Comparison of ENCODE assay signal across 1 cellular context in the genomic region with DNA sequence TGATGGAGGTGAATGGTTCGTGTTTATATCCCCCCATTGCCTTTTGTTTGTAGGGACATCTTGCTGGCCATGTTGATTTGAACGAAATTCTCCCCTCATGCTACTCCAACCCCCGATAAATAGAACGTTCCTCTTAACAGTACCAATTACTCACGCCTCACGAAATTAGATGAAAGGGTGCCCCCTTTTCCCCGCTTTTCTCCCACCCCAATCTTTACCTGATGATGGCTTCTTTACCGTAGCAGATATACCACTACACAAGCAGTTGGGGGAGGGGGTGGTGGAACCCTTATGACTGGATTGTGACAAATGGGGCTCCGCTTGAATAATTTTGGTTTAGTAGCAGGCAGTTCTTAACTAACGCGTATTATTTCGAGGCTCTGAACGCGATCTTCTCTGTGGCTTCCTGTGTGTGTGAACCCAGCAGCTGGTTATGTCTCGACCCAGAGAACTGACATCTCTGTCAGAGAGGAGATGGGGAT.
A peak's percentile ranks its signal among the peaks of the same experiment; 100 is the strongest.
TF ChIP-seq lines count a peak whose summit lies in the region.

No MANE protein-coding gene starts in this region.

TF ChIP-seq in GM12878, 131 proteins besides CTCF, POLR2A, EP300 and RAD21 (continued from another document and continues in another):
- TF ChIP-seq, protein P1, sequence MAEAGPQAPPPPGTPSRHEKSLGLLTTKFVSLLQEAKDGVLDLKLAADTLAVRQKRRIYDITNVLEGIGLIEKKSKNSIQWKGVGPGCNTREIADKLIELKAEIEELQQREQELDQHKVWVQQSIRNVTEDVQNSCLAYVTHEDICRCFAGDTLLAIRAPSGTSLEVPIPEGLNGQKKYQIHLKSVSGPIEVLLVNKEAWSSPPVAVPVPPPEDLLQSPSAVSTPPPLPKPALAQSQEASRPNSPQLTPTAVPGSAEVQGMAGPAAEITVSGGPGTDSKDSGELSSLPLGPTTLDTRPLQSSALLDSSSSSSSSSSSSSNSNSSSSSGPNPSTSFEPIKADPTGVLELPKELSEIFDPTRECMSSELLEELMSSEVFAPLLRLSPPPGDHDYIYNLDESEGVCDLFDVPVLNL (IDR thresholded peaks at IDR 0.05; ENCODE audit: low read depth, low read length): no peak
- TF ChIP-seq FOXK2 (IDR thresholded peaks at IDR 0.05) (no peak), RB1 (IDR thresholded peaks at IDR 0.05; ENCODE audit: borderline replicate concordance) (no peak), WRNIP1 (IDR thresholded peaks at IDR 0.05; ENCODE audit: borderline replicate concordance, low read depth, low read length) (0 out of 2 replicates have a peak, but pooled peaks have one; percentile 75), SIX5 (IDR thresholded peaks at IDR 0.05; ENCODE audit: low read depth, low read length, severe bottlenecking) (no peak), FOS (IDR thresholded peaks at IDR 0.05; ENCODE audit: borderline replicate concordance, extremely low read depth, insufficient read length) (no peak), YBX1 (IDR thresholded peaks at IDR 0.05) (no peak), KAT2A (conservative IDR thresholded peaks at IDR 0.05; ENCODE audit: control insufficient read depth, low read depth, low read length) (no peak), FOXM1 (IDR thresholded peaks at IDR 0.05; ENCODE audit: low read depth, low read length) (0 out of 2 replicates have a peak, but pooled peaks have one; percentile 48), TCF3 (IDR thresholded peaks at IDR 0.05; ENCODE audit: borderline replicate concordance, insufficient read depth, low read depth, low read length) (peak; percentile 55; the same call in 1 of the 2 replicates), ESRRA (IDR thresholded peaks at IDR 0.05; ENCODE audit: low read length) (no peak), TARDBP (IDR thresholded peaks at IDR 0.05; ENCODE audit: borderline replicate concordance) (no peak), DPF2 (IDR thresholded peaks at IDR 0.05) (peak; percentile 28; the same call in 1 of the 2 replicates), IRF4 (IDR thresholded peaks at IDR 0.05; ENCODE audit: low read depth, low read length) (peak; percentile 69; the same call in 1 of the 2 replicates), SMARCA5 (IDR thresholded peaks at IDR 0.05) (no peak), POLR2AphosphoS2 (IDR thresholded peaks at IDR 0.05; ENCODE audit: low read depth, low read length) (no peak), NRF1 (conservative IDR thresholded peaks at IDR 0.05; ENCODE audit: low read depth, low read length) (no peak), MTA3 (IDR thresholded peaks at IDR 0.05; ENCODE audit: borderline replicate concordance, low read length) (no peak; the same call in 1 of the 2 replicates), RCOR1 (conservative IDR thresholded peaks at IDR 0.05; ENCODE audit: low read depth, low read length) (no peak), SREBF2 (IDR thresholded peaks at IDR 0.05; ENCODE audit: low read length) (no peak), SIN3A (IDR thresholded peaks at IDR 0.05; ENCODE audit: low read depth, low read length) (0 out of 2 replicates have a peak, but pooled peaks have one; percentile 60), JUND (IDR thresholded peaks at IDR 0.05; ENCODE audit: low read depth, low read length) (no peak), SUZ12 (IDR thresholded peaks at IDR 0.05; ENCODE audit: unreplicated experiment) (no peak), CBX5 (IDR thresholded peaks at IDR 0.05; ENCODE audit: low read depth) (0 out of 2 replicates have a peak, but pooled peaks have one; percentile 69), NFYA (IDR thresholded peaks at IDR 0.05; ENCODE audit: borderline replicate concordance, low read depth, low read length) (no peak), JUNB (IDR thresholded peaks at IDR 0.05) (peak; percentile 83), MYC (IDR thresholded peaks at IDR 0.05; ENCODE audit: insufficient read depth, insufficient read length, insufficient replicate concordance, low read length, severe bottlenecking) (no peak), ZNF207 (IDR thresholded peaks at IDR 0.05; ENCODE audit: borderline replicate concordance) (no peak), EGR1 (IDR thresholded peaks at IDR 0.05; ENCODE audit: borderline replicate concordance in 1 of 2, low read depth in 2 of 2, low read length in 2 of 2) (no peak), NFXL1 (IDR thresholded peaks at IDR 0.05; ENCODE audit: borderline replicate concordance) (no peak)
- TF ChIP-seq, protein P2, sequence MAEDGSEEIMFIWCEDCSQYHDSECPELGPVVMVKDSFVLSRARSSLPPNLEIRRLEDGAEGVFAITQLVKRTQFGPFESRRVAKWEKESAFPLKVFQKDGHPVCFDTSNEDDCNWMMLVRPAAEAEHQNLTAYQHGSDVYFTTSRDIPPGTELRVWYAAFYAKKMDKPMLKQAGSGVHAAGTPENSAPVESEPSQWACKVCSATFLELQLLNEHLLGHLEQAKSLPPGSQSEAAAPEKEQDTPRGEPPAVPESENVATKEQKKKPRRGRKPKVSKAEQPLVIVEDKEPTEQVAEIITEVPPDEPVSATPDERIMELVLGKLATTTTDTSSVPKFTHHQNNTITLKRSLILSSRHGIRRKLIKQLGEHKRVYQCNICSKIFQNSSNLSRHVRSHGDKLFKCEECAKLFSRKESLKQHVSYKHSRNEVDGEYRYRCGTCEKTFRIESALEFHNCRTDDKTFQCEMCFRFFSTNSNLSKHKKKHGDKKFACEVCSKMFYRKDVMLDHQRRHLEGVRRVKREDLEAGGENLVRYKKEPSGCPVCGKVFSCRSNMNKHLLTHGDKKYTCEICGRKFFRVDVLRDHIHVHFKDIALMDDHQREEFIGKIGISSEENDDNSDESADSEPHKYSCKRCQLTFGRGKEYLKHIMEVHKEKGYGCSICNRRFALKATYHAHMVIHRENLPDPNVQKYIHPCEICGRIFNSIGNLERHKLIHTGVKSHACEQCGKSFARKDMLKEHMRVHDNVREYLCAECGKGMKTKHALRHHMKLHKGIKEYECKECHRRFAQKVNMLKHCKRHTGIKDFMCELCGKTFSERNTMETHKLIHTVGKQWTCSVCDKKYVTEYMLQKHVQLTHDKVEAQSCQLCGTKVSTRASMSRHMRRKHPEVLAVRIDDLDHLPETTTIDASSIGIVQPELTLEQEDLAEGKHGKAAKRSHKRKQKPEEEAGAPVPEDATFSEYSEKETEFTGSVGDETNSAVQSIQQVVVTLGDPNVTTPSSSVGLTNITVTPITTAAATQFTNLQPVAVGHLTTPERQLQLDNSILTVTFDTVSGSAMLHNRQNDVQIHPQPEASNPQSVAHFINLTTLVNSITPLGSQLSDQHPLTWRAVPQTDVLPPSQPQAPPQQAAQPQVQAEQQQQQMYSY (CRISPR knock-in tag; IDR thresholded peaks at IDR 0.05): no peak
- TF ChIP-seq, protein P3, sequence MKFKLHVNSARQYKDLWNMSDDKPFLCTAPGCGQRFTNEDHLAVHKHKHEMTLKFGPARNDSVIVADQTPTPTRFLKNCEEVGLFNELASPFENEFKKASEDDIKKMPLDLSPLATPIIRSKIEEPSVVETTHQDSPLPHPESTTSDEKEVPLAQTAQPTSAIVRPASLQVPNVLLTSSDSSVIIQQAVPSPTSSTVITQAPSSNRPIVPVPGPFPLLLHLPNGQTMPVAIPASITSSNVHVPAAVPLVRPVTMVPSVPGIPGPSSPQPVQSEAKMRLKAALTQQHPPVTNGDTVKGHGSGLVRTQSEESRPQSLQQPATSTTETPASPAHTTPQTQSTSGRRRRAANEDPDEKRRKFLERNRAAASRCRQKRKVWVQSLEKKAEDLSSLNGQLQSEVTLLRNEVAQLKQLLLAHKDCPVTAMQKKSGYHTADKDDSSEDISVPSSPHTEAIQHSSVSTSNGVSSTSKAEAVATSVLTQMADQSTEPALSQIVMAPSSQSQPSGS (IDR thresholded peaks at IDR 0.05; ENCODE audit: low read length): peak; percentile 74; the same call in 1 of the 2 replicates
- TF ChIP-seq, protein P4, sequence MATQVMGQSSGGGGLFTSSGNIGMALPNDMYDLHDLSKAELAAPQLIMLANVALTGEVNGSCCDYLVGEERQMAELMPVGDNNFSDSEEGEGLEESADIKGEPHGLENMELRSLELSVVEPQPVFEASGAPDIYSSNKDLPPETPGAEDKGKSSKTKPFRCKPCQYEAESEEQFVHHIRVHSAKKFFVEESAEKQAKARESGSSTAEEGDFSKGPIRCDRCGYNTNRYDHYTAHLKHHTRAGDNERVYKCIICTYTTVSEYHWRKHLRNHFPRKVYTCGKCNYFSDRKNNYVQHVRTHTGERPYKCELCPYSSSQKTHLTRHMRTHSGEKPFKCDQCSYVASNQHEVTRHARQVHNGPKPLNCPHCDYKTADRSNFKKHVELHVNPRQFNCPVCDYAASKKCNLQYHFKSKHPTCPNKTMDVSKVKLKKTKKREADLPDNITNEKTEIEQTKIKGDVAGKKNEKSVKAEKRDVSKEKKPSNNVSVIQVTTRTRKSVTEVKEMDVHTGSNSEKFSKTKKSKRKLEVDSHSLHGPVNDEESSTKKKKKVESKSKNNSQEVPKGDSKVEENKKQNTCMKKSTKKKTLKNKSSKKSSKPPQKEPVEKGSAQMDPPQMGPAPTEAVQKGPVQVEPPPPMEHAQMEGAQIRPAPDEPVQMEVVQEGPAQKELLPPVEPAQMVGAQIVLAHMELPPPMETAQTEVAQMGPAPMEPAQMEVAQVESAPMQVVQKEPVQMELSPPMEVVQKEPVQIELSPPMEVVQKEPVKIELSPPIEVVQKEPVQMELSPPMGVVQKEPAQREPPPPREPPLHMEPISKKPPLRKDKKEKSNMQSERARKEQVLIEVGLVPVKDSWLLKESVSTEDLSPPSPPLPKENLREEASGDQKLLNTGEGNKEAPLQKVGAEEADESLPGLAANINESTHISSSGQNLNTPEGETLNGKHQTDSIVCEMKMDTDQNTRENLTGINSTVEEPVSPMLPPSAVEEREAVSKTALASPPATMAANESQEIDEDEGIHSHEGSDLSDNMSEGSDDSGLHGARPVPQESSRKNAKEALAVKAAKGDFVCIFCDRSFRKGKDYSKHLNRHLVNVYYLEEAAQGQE (IDR thresholded peaks at IDR 0.05; ENCODE audit: low read depth, low read length): no peak
- TF ChIP-seq, protein P5, sequence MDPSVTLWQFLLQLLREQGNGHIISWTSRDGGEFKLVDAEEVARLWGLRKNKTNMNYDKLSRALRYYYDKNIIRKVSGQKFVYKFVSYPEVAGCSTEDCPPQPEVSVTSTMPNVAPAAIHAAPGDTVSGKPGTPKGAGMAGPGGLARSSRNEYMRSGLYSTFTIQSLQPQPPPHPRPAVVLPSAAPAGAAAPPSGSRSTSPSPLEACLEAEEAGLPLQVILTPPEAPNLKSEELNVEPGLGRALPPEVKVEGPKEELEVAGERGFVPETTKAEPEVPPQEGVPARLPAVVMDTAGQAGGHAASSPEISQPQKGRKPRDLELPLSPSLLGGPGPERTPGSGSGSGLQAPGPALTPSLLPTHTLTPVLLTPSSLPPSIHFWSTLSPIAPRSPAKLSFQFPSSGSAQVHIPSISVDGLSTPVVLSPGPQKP (IDR thresholded peaks at IDR 0.05; ENCODE audit: low read depth, low read length): no peak
- TF ChIP-seq, protein P6, sequence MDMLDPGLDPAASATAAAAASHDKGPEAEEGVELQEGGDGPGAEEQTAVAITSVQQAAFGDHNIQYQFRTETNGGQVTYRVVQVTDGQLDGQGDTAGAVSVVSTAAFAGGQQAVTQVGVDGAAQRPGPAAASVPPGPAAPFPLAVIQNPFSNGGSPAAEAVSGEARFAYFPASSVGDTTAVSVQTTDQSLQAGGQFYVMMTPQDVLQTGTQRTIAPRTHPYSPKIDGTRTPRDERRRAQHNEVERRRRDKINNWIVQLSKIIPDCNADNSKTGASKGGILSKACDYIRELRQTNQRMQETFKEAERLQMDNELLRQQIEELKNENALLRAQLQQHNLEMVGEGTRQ (IDR thresholded peaks at IDR 0.05; ENCODE audit: borderline replicate concordance, low read depth, low read length): no peak
- TF ChIP-seq, protein P7, sequence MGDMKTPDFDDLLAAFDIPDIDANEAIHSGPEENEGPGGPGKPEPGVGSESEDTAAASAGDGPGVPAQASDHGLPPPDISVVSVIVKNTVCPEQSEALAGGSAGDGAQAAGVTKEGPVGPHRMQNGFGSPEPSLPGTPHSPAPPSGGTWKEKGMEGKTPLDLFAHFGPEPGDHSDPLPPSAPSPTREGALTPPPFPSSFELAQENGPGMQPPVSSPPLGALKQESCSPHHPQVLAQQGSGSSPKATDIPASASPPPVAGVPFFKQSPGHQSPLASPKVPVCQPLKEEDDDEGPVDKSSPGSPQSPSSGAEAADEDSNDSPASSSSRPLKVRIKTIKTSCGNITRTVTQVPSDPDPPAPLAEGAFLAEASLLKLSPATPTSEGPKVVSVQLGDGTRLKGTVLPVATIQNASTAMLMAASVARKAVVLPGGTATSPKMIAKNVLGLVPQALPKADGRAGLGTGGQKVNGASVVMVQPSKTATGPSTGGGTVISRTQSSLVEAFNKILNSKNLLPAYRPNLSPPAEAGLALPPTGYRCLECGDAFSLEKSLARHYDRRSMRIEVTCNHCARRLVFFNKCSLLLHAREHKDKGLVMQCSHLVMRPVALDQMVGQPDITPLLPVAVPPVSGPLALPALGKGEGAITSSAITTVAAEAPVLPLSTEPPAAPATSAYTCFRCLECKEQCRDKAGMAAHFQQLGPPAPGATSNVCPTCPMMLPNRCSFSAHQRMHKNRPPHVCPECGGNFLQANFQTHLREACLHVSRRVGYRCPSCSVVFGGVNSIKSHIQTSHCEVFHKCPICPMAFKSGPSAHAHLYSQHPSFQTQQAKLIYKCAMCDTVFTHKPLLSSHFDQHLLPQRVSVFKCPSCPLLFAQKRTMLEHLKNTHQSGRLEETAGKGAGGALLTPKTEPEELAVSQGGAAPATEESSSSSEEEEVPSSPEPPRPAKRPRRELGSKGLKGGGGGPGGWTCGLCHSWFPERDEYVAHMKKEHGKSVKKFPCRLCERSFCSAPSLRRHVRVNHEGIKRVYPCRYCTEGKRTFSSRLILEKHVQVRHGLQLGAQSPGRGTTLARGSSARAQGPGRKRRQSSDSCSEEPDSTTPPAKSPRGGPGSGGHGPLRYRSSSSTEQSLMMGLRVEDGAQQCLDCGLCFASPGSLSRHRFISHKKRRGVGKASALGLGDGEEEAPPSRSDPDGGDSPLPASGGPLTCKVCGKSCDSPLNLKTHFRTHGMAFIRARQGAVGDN (IDR thresholded peaks at IDR 0.05): peak; percentile 23; the same call in 1 of the 2 replicates
- TF ChIP-seq, protein P8, sequence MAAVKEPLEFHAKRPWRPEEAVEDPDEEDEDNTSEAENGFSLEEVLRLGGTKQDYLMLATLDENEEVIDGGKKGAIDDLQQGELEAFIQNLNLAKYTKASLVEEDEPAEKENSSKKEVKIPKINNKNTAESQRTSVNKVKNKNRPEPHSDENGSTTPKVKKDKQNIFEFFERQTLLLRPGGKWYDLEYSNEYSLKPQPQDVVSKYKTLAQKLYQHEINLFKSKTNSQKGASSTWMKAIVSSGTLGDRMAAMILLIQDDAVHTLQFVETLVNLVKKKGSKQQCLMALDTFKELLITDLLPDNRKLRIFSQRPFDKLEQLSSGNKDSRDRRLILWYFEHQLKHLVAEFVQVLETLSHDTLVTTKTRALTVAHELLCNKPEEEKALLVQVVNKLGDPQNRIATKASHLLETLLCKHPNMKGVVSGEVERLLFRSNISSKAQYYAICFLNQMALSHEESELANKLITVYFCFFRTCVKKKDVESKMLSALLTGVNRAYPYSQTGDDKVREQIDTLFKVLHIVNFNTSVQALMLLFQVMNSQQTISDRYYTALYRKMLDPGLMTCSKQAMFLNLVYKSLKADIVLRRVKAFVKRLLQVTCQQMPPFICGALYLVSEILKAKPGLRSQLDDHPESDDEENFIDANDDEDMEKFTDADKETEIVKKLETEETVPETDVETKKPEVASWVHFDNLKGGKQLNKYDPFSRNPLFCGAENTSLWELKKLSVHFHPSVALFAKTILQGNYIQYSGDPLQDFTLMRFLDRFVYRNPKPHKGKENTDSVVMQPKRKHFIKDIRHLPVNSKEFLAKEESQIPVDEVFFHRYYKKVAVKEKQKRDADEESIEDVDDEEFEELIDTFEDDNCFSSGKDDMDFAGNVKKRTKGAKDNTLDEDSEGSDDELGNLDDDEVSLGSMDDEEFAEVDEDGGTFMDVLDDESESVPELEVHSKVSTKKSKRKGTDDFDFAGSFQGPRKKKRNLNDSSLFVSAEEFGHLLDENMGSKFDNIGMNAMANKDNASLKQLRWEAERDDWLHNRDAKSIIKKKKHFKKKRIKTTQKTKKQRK (IDR thresholded peaks at IDR 0.05; ENCODE audit: low read depth, low read length): no peak
